In the genomic region with DNA sequence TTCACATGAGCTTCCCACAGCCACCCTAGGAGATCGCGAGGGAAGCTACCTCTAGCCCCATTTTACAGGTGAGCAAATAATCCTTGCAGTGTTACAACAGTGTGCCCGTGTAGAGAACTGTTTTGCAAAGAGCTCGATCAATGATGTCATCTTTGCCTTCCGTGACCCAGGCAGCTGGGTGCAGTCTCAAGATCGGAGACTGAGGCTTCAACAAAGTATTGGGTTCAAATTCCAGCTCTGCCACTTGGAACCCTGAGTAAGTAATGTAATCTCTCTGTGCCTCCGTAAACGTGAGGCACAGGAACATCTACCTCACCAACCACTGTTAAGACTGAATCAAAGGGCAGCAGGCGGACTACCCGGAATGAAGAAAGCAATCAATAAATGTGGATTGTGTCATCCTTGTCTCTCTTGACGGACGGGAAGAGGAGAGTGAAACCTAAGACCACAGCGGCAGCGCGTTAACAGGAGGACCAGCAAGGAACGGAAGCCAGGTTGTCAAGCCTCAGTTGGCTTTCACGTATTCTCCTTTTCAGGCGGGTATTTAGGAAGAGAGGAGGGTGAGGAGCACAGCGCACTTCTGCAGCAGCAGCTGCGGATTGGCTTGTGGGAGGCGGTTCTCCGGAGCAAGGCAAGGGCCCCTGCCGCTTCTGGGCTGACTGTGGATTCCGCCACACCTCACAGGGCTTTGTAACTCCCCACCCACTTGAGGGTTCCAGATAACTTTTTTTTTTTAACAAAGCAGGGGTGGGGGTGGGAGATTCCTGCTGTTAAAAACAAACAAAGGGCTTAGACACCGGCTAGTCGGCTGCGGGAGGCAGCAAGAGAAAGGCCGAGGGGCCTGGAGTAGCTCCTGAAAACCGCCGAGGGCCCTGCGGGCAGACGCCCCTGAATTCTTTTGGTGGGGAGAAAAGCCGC, we compare ENCODE assay signal across 1 cellular context.
TF ChIP-seq lines count a peak whose summit lies in the region.

No MANE protein-coding gene starts in this region.

TF ChIP-seq in K562, 482 proteins besides CTCF, POLR2A, EP300 and RAD21 (continued from another document and continues in another):
- TF ChIP-seq TCF15 (CRISPR knock-in tag; IDR thresholded peaks at IDR 0.05) (no peak), ELF2 (CRISPR knock-in tag; IDR thresholded peaks at IDR 0.05) (no peak), MCM5 (IDR thresholded peaks at IDR 0.05; ENCODE audit: low read depth) (no peak), MTA2 (IDR thresholded peaks at IDR 0.05; ENCODE audit: low read depth) (no peak), HDAC2 (IDR thresholded peaks at IDR 0.05) (0 out of 2 replicates have a peak, but pooled peaks have one; percentile 37), ZZZ3 (IDR thresholded peaks at IDR 0.05) (no peak), ZNF121 (CRISPR knock-in tag; conservative IDR thresholded peaks at IDR 0.05) (no peak), SNRNP70 (optimal IDR thresholded peaks at IDR 0.05; ENCODE audit: low read depth, low read length) (no peak), TSC22D4 (tag; IDR thresholded peaks at IDR 0.05) (no peak), ZNF551 (CRISPR knock-in tag; IDR thresholded peaks at IDR 0.05) (no peak), GTF2B (IDR thresholded peaks at IDR 0.05; ENCODE audit: extremely low read depth, insufficient read length) (peak; percentile 14), MYNN (IDR thresholded peaks at IDR 0.05) (no peak), MYNN (CRISPR knock-in tag; IDR thresholded peaks at IDR 0.05) (no peak), RBFOX2 (IDR thresholded peaks at IDR 0.05; ENCODE audit: low read depth, low read length) (peak; percentile 64), CBX2 (IDR thresholded peaks at IDR 0.05; ENCODE audit: insufficient read depth, low read length, poor library complexity, severe bottlenecking) (no peak), ZEB2 (IDR thresholded peaks at IDR 0.05) (no peak), MED1 (CRISPR knock-in tag; IDR thresholded peaks at IDR 0.05; ENCODE audit: borderline replicate concordance) (no peak), ZKSCAN3 (CRISPR knock-in tag; IDR thresholded peaks at IDR 0.05) (no peak), ZNF212 (CRISPR knock-in tag; IDR thresholded peaks at IDR 0.05) (no peak), HNRNPK (IDR thresholded peaks at IDR 0.05; ENCODE audit: low read depth, low read length, poor library complexity, severe bottlenecking) (no peak), RB1 (IDR thresholded peaks at IDR 0.05; ENCODE audit: low read depth) (no peak), ZKSCAN8 (CRISPR knock-in tag; IDR thresholded peaks at IDR 0.05) (no peak), NFE2L1 (tag; IDR thresholded peaks at IDR 0.05; ENCODE audit: borderline replicate concordance, low read depth) (no peak), DNMT1 (IDR thresholded peaks at IDR 0.05) (no peak), BCL6 (CRISPR knock-in tag; IDR thresholded peaks at IDR 0.05) (no peak), LEF1 (IDR thresholded peaks at IDR 0.05) (no peak), KDM5B (IDR thresholded peaks at IDR 0.05; ENCODE audit: insufficient replicate concordance, low read depth, low read length) (peak; percentile 75), DIDO1 (tag; IDR thresholded peaks at IDR 0.05; ENCODE audit: low read depth) (no peak), ZNF184 (CRISPR knock-in tag; IDR thresholded peaks at IDR 0.05) (no peak), GATAD2B (IDR thresholded peaks at IDR 0.05; ENCODE audit: borderline replicate concordance) (no peak), EP400 (IDR thresholded peaks at IDR 0.05) (peak; percentile 10; the same call in 1 of the 2 replicates), NFXL1 (CRISPR knock-in tag; IDR thresholded peaks at IDR 0.05) (no peak), SMC3 (conservative IDR thresholded peaks at IDR 0.05; ENCODE audit: insufficient read depth, low read depth, low read length) (no peak), NR2F6 (CRISPR knock-in tag; IDR thresholded peaks at IDR 0.05) (no peak), PHB2 (IDR thresholded peaks at IDR 0.05; ENCODE audit: low read depth) (no peak), DEAF1 (CRISPR knock-in tag; IDR thresholded peaks at IDR 0.05) (no peak), ZBTB5 (IDR thresholded peaks at IDR 0.05) (no peak), TRIM25 (IDR thresholded peaks at IDR 0.05; ENCODE audit: borderline replicate concordance) (no peak), FOXA3 (CRISPR knock-in tag; conservative IDR thresholded peaks at IDR 0.05 in 1 of 2, IDR thresholded peaks at IDR 0.05 in 1 of 2) (peak; percentile 23 to 34; a peak in 1 of 4 replicates), NFIC (IDR thresholded peaks at IDR 0.05) (no peak), KAT7 (CRISPR knock-in tag; IDR thresholded peaks at IDR 0.05; ENCODE audit: borderline replicate concordance) (peak; percentile 78; the same call in 1 of the 2 replicates), ZC3H8 (IDR thresholded peaks at IDR 0.05) (no peak), THAP12 (CRISPR knock-in tag; IDR thresholded peaks at IDR 0.05) (no peak), PPARD (CRISPR knock-in tag; IDR thresholded peaks at IDR 0.05) (no peak), FOS (IDR thresholded peaks at IDR 0.05; ENCODE audit: extremely low read depth, insufficient read length) (no peak), BACH1 (tag; IDR thresholded peaks at IDR 0.05) (no peak), POU5F1 (IDR thresholded peaks at IDR 0.05; ENCODE audit: borderline replicate concordance, low read depth, low read length, partially characterized antibody) (no peak), CHD1 (IDR thresholded peaks at IDR 0.05; ENCODE audit: low read length) (no peak), MECOM (CRISPR knock-in tag; IDR thresholded peaks at IDR 0.05) (0 out of 2 replicates have a peak, but pooled peaks have one; percentile 10), ZNF232 (CRISPR knock-in tag; IDR thresholded peaks at IDR 0.05) (no peak), SRSF3 (IDR thresholded peaks at IDR 0.05; ENCODE audit: insufficient read depth, low read length) (no peak)
- TF ChIP-seq, protein P1, sequence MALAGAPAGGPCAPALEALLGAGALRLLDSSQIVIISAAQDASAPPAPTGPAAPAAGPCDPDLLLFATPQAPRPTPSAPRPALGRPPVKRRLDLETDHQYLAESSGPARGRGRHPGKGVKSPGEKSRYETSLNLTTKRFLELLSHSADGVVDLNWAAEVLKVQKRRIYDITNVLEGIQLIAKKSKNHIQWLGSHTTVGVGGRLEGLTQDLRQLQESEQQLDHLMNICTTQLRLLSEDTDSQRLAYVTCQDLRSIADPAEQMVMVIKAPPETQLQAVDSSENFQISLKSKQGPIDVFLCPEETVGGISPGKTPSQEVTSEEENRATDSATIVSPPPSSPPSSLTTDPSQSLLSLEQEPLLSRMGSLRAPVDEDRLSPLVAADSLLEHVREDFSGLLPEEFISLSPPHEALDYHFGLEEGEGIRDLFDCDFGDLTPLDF (CRISPR knock-in tag; IDR thresholded peaks at IDR 0.05): no peak
- TF ChIP-seq, protein P2, sequence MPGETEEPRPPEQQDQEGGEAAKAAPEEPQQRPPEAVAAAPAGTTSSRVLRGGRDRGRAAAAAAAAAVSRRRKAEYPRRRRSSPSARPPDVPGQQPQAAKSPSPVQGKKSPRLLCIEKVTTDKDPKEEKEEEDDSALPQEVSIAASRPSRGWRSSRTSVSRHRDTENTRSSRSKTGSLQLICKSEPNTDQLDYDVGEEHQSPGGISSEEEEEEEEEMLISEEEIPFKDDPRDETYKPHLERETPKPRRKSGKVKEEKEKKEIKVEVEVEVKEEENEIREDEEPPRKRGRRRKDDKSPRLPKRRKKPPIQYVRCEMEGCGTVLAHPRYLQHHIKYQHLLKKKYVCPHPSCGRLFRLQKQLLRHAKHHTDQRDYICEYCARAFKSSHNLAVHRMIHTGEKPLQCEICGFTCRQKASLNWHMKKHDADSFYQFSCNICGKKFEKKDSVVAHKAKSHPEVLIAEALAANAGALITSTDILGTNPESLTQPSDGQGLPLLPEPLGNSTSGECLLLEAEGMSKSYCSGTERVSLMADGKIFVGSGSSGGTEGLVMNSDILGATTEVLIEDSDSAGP (CRISPR knock-in tag; IDR thresholded peaks at IDR 0.05): no peak
- TF ChIP-seq, protein P3, sequence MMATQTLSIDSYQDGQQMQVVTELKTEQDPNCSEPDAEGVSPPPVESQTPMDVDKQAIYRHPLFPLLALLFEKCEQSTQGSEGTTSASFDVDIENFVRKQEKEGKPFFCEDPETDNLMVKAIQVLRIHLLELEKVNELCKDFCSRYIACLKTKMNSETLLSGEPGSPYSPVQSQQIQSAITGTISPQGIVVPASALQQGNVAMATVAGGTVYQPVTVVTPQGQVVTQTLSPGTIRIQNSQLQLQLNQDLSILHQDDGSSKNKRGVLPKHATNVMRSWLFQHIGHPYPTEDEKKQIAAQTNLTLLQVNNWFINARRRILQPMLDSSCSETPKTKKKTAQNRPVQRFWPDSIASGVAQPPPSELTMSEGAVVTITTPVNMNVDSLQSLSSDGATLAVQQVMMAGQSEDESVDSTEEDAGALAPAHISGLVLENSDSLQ (IDR thresholded peaks at IDR 0.05): peak; percentile 79
- TF ChIP-seq, protein P4, sequence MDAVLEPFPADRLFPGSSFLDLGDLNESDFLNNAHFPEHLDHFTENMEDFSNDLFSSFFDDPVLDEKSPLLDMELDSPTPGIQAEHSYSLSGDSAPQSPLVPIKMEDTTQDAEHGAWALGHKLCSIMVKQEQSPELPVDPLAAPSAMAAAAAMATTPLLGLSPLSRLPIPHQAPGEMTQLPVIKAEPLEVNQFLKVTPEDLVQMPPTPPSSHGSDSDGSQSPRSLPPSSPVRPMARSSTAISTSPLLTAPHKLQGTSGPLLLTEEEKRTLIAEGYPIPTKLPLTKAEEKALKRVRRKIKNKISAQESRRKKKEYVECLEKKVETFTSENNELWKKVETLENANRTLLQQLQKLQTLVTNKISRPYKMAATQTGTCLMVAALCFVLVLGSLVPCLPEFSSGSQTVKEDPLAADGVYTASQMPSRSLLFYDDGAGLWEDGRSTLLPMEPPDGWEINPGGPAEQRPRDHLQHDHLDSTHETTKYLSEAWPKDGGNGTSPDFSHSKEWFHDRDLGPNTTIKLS (IDR thresholded peaks at IDR 0.05; ENCODE audit: borderline replicate concordance, low read depth): no peak
